In the genomic region with DNA sequence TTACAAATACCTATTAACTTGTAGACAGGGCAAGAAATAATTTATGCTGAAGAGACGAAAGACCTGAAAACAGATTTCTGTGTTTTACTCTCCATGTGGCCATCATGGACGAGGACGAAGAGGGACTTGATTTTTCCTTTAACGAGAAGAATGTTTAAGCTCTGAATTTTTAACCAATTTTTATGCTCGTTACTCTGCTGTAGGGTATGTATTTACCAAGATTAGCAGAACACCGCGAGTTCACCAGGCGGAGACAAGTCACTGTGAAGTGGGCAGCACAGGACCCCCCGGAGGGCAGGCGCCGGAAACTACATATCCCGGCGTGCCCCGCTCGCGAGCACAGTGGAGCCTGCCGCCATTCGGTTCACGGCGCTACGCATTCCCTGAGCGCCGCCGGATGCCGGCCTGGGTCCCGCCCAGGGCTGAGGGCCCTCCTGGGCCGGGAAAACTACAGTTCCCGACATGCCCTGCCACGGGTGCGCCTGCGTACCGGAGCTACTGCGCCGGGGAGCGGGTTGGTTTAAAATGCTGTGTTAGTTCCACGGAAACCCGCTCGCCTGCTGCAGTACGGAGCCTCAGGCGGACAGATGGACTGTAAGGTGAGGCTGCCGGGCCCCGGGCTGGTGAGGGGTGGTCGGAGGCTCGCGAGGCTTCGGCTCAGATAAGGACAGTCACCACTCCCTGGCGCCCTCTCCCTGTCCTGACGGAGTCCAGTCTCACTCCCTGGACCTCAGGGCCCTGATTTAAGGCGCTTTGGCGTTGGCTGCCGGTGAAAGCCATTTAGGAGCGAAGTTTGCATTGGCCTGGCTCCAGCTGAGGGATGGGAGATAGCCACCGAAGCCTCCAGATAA, we compare ENCODE assay signal across 1 cellular context.
TF ChIP-seq lines count a peak whose summit lies in the region.

A gene (plus strand): TSS at position 536 of the 851 bp plus-strand sequence. CDS start 52 bp downstream, at position 588.

TF ChIP-seq in K562, 482 proteins besides CTCF, POLR2A, EP300 and RAD21 (continued from another document and continues in another):
- TF ChIP-seq, protein P1, sequence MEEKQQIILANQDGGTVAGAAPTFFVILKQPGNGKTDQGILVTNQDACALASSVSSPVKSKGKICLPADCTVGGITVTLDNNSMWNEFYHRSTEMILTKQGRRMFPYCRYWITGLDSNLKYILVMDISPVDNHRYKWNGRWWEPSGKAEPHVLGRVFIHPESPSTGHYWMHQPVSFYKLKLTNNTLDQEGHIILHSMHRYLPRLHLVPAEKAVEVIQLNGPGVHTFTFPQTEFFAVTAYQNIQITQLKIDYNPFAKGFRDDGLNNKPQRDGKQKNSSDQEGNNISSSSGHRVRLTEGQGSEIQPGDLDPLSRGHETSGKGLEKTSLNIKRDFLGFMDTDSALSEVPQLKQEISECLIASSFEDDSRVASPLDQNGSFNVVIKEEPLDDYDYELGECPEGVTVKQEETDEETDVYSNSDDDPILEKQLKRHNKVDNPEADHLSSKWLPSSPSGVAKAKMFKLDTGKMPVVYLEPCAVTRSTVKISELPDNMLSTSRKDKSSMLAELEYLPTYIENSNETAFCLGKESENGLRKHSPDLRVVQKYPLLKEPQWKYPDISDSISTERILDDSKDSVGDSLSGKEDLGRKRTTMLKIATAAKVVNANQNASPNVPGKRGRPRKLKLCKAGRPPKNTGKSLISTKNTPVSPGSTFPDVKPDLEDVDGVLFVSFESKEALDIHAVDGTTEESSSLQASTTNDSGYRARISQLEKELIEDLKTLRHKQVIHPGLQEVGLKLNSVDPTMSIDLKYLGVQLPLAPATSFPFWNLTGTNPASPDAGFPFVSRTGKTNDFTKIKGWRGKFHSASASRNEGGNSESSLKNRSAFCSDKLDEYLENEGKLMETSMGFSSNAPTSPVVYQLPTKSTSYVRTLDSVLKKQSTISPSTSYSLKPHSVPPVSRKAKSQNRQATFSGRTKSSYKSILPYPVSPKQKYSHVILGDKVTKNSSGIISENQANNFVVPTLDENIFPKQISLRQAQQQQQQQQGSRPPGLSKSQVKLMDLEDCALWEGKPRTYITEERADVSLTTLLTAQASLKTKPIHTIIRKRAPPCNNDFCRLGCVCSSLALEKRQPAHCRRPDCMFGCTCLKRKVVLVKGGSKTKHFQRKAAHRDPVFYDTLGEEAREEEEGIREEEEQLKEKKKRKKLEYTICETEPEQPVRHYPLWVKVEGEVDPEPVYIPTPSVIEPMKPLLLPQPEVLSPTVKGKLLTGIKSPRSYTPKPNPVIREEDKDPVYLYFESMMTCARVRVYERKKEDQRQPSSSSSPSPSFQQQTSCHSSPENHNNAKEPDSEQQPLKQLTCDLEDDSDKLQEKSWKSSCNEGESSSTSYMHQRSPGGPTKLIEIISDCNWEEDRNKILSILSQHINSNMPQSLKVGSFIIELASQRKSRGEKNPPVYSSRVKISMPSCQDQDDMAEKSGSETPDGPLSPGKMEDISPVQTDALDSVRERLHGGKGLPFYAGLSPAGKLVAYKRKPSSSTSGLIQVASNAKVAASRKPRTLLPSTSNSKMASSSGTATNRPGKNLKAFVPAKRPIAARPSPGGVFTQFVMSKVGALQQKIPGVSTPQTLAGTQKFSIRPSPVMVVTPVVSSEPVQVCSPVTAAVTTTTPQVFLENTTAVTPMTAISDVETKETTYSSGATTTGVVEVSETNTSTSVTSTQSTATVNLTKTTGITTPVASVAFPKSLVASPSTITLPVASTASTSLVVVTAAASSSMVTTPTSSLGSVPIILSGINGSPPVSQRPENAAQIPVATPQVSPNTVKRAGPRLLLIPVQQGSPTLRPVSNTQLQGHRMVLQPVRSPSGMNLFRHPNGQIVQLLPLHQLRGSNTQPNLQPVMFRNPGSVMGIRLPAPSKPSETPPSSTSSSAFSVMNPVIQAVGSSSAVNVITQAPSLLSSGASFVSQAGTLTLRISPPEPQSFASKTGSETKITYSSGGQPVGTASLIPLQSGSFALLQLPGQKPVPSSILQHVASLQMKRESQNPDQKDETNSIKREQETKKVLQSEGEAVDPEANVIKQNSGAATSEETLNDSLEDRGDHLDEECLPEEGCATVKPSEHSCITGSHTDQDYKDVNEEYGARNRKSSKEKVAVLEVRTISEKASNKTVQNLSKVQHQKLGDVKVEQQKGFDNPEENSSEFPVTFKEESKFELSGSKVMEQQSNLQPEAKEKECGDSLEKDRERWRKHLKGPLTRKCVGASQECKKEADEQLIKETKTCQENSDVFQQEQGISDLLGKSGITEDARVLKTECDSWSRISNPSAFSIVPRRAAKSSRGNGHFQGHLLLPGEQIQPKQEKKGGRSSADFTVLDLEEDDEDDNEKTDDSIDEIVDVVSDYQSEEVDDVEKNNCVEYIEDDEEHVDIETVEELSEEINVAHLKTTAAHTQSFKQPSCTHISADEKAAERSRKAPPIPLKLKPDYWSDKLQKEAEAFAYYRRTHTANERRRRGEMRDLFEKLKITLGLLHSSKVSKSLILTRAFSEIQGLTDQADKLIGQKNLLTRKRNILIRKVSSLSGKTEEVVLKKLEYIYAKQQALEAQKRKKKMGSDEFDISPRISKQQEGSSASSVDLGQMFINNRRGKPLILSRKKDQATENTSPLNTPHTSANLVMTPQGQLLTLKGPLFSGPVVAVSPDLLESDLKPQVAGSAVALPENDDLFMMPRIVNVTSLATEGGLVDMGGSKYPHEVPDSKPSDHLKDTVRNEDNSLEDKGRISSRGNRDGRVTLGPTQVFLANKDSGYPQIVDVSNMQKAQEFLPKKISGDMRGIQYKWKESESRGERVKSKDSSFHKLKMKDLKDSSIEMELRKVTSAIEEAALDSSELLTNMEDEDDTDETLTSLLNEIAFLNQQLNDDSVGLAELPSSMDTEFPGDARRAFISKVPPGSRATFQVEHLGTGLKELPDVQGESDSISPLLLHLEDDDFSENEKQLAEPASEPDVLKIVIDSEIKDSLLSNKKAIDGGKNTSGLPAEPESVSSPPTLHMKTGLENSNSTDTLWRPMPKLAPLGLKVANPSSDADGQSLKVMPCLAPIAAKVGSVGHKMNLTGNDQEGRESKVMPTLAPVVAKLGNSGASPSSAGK (IDR thresholded peaks at IDR 0.05), result peak; percentile 74
- TF ChIP-seq HCFC1 (IDR thresholded peaks at IDR 0.05; ENCODE audit: low read depth, low read length), result peak; percentile 96
- peak; percentile 54 for TF ChIP-seq HNRNPLL (IDR thresholded peaks at IDR 0.05; ENCODE audit: low read depth, low read length, poor library complexity, severe bottlenecking)
- no peak for TF ChIP-seq GTF2E2 (tag; IDR thresholded peaks at IDR 0.05)
- no peak for TF ChIP-seq NELFE (IDR thresholded peaks at IDR 0.05; ENCODE audit: insufficient read depth, insufficient read length)
- TF ChIP-seq MTA3 (IDR thresholded peaks at IDR 0.05; ENCODE audit: borderline replicate concordance), result peak; percentile 52; the same call in 1 of the 2 replicates
- TF ChIP-seq, protein P2, sequence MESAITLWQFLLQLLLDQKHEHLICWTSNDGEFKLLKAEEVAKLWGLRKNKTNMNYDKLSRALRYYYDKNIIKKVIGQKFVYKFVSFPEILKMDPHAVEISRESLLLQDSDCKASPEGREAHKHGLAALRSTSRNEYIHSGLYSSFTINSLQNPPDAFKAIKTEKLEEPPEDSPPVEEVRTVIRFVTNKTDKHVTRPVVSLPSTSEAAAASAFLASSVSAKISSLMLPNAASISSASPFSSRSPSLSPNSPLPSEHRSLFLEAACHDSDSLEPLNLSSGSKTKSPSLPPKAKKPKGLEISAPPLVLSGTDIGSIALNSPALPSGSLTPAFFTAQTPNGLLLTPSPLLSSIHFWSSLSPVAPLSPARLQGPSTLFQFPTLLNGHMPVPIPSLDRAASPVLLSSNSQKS (CRISPR knock-in tag; IDR thresholded peaks at IDR 0.05), result no peak
- TF ChIP-seq CREM (IDR thresholded peaks at IDR 0.05; ENCODE audit: low read depth), result peak; percentile 97
- peak; percentile 87 for TF ChIP-seq GABPB1 (CRISPR knock-in tag; IDR thresholded peaks at IDR 0.05)
- TF ChIP-seq MIER1 (IDR thresholded peaks at IDR 0.05; ENCODE audit: low read depth), result no peak
- TF ChIP-seq KLF16 (IDR thresholded peaks at IDR 0.05), result no peak
- no peak for TF ChIP-seq KLF13 (tag; IDR thresholded peaks at IDR 0.05; ENCODE audit: borderline replicate concordance, low read depth)
- TF ChIP-seq, protein P3, sequence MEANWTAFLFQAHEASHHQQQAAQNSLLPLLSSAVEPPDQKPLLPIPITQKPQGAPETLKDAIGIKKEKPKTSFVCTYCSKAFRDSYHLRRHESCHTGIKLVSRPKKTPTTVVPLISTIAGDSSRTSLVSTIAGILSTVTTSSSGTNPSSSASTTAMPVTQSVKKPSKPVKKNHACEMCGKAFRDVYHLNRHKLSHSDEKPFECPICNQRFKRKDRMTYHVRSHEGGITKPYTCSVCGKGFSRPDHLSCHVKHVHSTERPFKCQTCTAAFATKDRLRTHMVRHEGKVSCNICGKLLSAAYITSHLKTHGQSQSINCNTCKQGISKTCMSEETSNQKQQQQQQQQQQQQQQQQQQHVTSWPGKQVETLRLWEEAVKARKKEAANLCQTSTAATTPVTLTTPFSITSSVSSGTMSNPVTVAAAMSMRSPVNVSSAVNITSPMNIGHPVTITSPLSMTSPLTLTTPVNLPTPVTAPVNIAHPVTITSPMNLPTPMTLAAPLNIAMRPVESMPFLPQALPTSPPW (CRISPR knock-in tag; IDR thresholded peaks at IDR 0.05), result no peak
- TF ChIP-seq NFIC (IDR thresholded peaks at IDR 0.05), result peak; percentile 80
- TF ChIP-seq SP1 (CRISPR knock-in tag; IDR thresholded peaks at IDR 0.05), result peak; percentile 70
- TF ChIP-seq, protein P4, sequence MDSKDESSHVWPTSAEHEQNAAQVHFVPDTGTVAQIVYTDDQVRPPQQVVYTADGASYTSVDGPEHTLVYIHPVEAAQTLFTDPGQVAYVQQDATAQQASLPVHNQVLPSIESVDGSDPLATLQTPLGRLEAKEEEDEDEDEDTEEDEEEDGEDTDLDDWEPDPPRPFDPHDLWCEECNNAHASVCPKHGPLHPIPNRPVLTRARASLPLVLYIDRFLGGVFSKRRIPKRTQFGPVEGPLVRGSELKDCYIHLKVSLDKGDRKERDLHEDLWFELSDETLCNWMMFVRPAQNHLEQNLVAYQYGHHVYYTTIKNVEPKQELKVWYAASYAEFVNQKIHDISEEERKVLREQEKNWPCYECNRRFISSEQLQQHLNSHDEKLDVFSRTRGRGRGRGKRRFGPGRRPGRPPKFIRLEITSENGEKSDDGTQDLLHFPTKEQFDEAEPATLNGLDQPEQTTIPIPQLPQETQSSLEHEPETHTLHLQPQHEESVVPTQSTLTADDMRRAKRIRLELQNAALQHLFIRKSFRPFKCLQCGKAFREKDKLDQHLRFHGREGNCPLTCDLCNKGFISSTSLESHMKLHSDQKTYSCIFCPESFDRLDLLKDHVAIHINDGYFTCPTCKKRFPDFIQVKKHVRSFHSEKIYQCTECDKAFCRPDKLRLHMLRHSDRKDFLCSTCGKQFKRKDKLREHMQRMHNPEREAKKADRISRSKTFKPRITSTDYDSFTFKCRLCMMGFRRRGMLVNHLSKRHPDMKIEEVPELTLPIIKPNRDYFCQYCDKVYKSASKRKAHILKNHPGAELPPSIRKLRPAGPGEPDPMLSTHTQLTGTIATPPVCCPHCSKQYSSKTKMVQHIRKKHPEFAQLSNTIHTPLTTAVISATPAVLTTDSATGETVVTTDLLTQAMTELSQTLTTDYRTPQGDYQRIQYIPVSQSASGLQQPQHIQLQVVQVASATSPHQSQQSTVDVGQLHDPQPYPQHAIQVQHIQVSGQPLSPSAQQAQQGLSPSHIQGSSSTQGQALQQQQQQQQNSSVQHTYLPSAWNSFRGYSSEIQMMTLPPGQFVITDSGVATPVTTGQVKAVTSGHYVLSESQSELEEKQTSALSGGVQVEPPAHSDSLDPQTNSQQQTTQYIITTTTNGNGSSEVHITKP (IDR thresholded peaks at IDR 0.05; ENCODE audit: partially characterized antibody), result peak; percentile 41
- TF ChIP-seq, protein P5, sequence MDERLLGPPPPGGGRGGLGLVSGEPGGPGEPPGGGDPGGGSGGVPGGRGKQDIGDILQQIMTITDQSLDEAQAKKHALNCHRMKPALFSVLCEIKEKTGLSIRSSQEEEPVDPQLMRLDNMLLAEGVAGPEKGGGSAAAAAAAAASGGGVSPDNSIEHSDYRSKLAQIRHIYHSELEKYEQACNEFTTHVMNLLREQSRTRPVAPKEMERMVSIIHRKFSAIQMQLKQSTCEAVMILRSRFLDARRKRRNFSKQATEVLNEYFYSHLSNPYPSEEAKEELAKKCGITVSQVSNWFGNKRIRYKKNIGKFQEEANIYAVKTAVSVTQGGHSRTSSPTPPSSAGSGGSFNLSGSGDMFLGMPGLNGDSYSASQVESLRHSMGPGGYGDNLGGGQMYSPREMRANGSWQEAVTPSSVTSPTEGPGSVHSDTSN (CRISPR knock-in tag; IDR thresholded peaks at IDR 0.05; ENCODE audit: low read depth), result no peak
- TF ChIP-seq, protein P5 (tag; conservative IDR thresholded peaks at IDR 0.05; ENCODE audit: low read depth), result no peak
- TF ChIP-seq, protein P6, sequence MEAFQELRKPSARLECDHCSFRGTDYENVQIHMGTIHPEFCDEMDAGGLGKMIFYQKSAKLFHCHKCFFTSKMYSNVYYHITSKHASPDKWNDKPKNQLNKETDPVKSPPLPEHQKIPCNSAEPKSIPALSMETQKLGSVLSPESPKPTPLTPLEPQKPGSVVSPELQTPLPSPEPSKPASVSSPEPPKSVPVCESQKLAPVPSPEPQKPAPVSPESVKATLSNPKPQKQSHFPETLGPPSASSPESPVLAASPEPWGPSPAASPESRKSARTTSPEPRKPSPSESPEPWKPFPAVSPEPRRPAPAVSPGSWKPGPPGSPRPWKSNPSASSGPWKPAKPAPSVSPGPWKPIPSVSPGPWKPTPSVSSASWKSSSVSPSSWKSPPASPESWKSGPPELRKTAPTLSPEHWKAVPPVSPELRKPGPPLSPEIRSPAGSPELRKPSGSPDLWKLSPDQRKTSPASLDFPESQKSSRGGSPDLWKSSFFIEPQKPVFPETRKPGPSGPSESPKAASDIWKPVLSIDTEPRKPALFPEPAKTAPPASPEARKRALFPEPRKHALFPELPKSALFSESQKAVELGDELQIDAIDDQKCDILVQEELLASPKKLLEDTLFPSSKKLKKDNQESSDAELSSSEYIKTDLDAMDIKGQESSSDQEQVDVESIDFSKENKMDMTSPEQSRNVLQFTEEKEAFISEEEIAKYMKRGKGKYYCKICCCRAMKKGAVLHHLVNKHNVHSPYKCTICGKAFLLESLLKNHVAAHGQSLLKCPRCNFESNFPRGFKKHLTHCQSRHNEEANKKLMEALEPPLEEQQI (IDR thresholded peaks at IDR 0.05), result no peak
- no peak for TF ChIP-seq IFI16 (CRISPR knock-in tag; IDR thresholded peaks at IDR 0.05)
